In genomic region chr5:100840364-100840763, GRCh38 we compare ENCODE assay signal across 8 cellular contexts.
DNase-seq lines count a peak whose midpoint lies in the region; ATAC-seq and TF ChIP-seq lines count a peak whose summit lies in the region.

No MANE protein-coding gene starts in this region.

- H3K27me3 Mint-ChIP-seq in activated CD8-positive, alpha-beta memory T cell treated with anti-CD3 and anti-CD28 coated beads, Interleukin-2, amount 10 ng/mL, durations not matched to agents 7 days and 5 days: no peaks in the 10 kb centered on the region

- peak overlapping the region; percentile 94 for H3K27ac Mint-ChIP-seq in activated CD8-positive, alpha-beta memory T cell treated with anti-CD3 and anti-CD28 coated beads, Interleukin-2, amount 10 ng/mL, durations not matched to agents 7 days and 5 days

- peak; percentile 82 for ATAC-seq in activated CD8-positive, alpha-beta memory T cell treated with anti-CD3 and anti-CD28 coated beads, Interleukin-2, amount 10 ng/mL, durations not matched to agents 7 days and 5 days
- peak; percentile 66 for ATAC-seq in HG02970 (IDR thresholded peaks at IDR 0.05; ENCODE audit: low FRiP score, unreplicated experiment)

- peaks cover 45% of the 10 kb centered on the region for H3K36me3 Mint-ChIP-seq in activated CD8-positive, alpha-beta memory T cell treated with anti-CD3 and anti-CD28 coated beads, Interleukin-2, amount 10 ng/mL, durations not matched to agents 7 days and 5 days

- peaks cover 61% of the 10 kb centered on the region for H3K4me1 Mint-ChIP-seq in activated CD8-positive, alpha-beta memory T cell treated with anti-CD3 and anti-CD28 coated beads, Interleukin-2, amount 10 ng/mL, durations not matched to agents 7 days and 5 days

- H3K4me3 ChIP-seq in fibroblast of villous mesenchyme (ENCODE audit: low read depth, low read length): no peak overlapping the region

- TF ChIP-seq CTCF in fibroblast of villous mesenchyme (IDR thresholded peaks at IDR 0.05; ENCODE audit: insufficient read depth, low read depth, low read length): no peak

- CTCF ChIA-PET in activated CD8-positive, alpha-beta memory T cell treated with anti-CD3 and anti-CD28 coated beads, Interleukin-2, amount 10 ng/mL, durations not matched to agents 7 days and 5 days (lab: Charles Lee): interaction anchor here (0.9 to 2.2 kb wide), 6 partner anchors 10 to 63 kb away, joined by 3 to 7 read pairs (median 4); partner anchors contain the start of gene ST8SIA4

- peak overlapping the region; percentile 69 for H3K4me3 Mint-ChIP-seq in activated CD8-positive, alpha-beta memory T cell treated with anti-CD3 and anti-CD28 coated beads, Interleukin-2, amount 10 ng/mL, durations not matched to agents 7 days and 5 days

- peak; percentile 59 for DNase-seq in activated CD8-positive, alpha-beta memory T cell treated with anti-CD3 and anti-CD28 coated beads, Interleukin-2, amount 10 ng/mL, durations not matched to agents 7 days and 5 days
- no peak for DNase-seq in activated CD8-positive, alpha-beta memory T cell treated with anti-CD3 and anti-CD28 coated beads, Interleukin-2, amount 50 U/mL, for 48 hours
- DNase-seq in SK-MEL-5 (ENCODE audit: low read depth, low spot score) (peak; percentile 95), fibroblast of villous mesenchyme (ENCODE audit: low read depth) (peak; percentile 71), NCI-H69 (lab: John Stamatoyannopoulos, UW) (no peak), activated gamma-delta T cell treated with Interleukin-2 at 50 U/mL for 16 hours (no peak), iPS-NIHi7 (ENCODE audit: extremely low spot score) (no peak)

- H3K9me3 Mint-ChIP-seq in activated CD8-positive, alpha-beta memory T cell treated with anti-CD3 and anti-CD28 coated beads, Interleukin-2, amount 10 ng/mL, durations not matched to agents 7 days and 5 days (ENCODE audit: low read depth): peaks cover 2% of the 10 kb centered on the region

- in situ Hi-C loops in SK-MEL-5 (cut with HindIII; ENCODE audit: low pct_unique_long_range_greater_than_20kb, low sequenced_read_pairs): no loop called here

Comparison
In these comparisons a context has a peak if more than half of its experiments do, and no peak if none do; other contexts are left out.
1. DNase-seq: peak in activated CD8-positive, alpha-beta memory T cell treated with anti-CD3 and anti-CD28 coated beads, Interleukin-2, amount 10 ng/mL, durations not matched to agents 7 days and 5 days (single experiment), SK-MEL-5 (single experiment) and fibroblast of villous mesenchyme (single experiment); none in activated CD8-positive, alpha-beta memory T cell treated with anti-CD3 and anti-CD28 coated beads, Interleukin-2, amount 50 U/mL, for 48 hours (single experiment), NCI-H69 (single experiment), activated gamma-delta T cell treated with Interleukin-2 at 50 U/mL for 16 hours (single experiment) and iPS-NIHi7 (single experiment).